In genomic region chr14:35337557-35338255, GRCh38 we compare ENCODE assay signal across 1 cellular context.
A peak's percentile ranks its signal among the peaks of the same experiment; 100 is the strongest.
TF ChIP-seq lines count a peak whose summit lies in the region.

No MANE protein-coding gene starts in this region.

TF ChIP-seq in HepG2, 621 proteins besides CTCF, POLR2A, EP300 and RAD21 (continued from another document and continues in another):
- TF ChIP-seq CSRNP2 (CRISPR knock-in tag; conservative IDR thresholded peaks at IDR 0.05; ENCODE audit: low read depth) (no peak), TCF7 (IDR thresholded peaks at IDR 0.05; ENCODE audit: low read depth) (no peak), ZNF724P (CRISPR knock-in tag; IDR thresholded peaks at IDR 0.05; ENCODE audit: borderline replicate concordance) (no peak), ZNF672 (CRISPR knock-in tag; IDR thresholded peaks at IDR 0.05) (no peak), IKZF1 (IDR thresholded peaks at IDR 0.05) (no peak), STAT6 (CRISPR knock-in tag; IDR thresholded peaks at IDR 0.05; ENCODE audit: borderline replicate concordance) (no peak), TCF12 (IDR thresholded peaks at IDR 0.05) (no peak), TCF12 (CRISPR knock-in tag; IDR thresholded peaks at IDR 0.05) (no peak), RFXANK (CRISPR knock-in tag; IDR thresholded peaks at IDR 0.05) (no peak), CAMTA2 (CRISPR knock-in tag; IDR thresholded peaks at IDR 0.05; ENCODE audit: borderline replicate concordance) (0 out of 2 replicates have a peak, but pooled peaks have one; percentile 81), ZSCAN5A (CRISPR knock-in tag; IDR thresholded peaks at IDR 0.05; ENCODE audit: borderline replicate concordance) (no peak), ZBTB39 (CRISPR knock-in tag; IDR thresholded peaks at IDR 0.05) (no peak), ZNF20 (CRISPR knock-in tag; IDR thresholded peaks at IDR 0.05) (no peak), ARID5B (CRISPR knock-in tag; IDR thresholded peaks at IDR 0.05) (peak; percentile 29; the same call in 1 of the 2 replicates), ZBTB1 (CRISPR knock-in tag; IDR thresholded peaks at IDR 0.05; ENCODE audit: borderline replicate concordance) (no peak), ZFP62 (CRISPR knock-in tag; IDR thresholded peaks at IDR 0.05) (no peak), ZNF513 (CRISPR knock-in tag; conservative IDR thresholded peaks at IDR 0.05) (no peak), ZMYM3 (CRISPR knock-in tag; IDR thresholded peaks at IDR 0.05) (no peak), SYNCRIP (IDR thresholded peaks at IDR 0.05; ENCODE audit: insufficient read depth, low read depth, low read length) (no peak), ZNF761 (CRISPR knock-in tag; conservative IDR thresholded peaks at IDR 0.05) (no peak), AGO2 (optimal IDR thresholded peaks at IDR 0.05; ENCODE audit: low read depth, low read length) (no peak), CBFB (CRISPR knock-in tag; IDR thresholded peaks at IDR 0.05) (no peak), ZNF24 (IDR thresholded peaks at IDR 0.05) (no peak), FOXM1 (CRISPR knock-in tag; IDR thresholded peaks at IDR 0.05) (no peak; the same call in 1 of the 2 replicates), ZNF451 (CRISPR knock-in tag; IDR thresholded peaks at IDR 0.05) (peak; percentile 36; the same call in 1 of the 2 replicates), NR3C1 (CRISPR knock-in tag; IDR thresholded peaks at IDR 0.05) (no peak), ZNF768 (CRISPR knock-in tag; IDR thresholded peaks at IDR 0.05) (peak; percentile 87), HOXD1 (CRISPR knock-in tag; IDR thresholded peaks at IDR 0.05) (no peak), ZNF253 (CRISPR knock-in tag; IDR thresholded peaks at IDR 0.05; ENCODE audit: borderline replicate concordance) (no peak), MYC (CRISPR knock-in tag; IDR thresholded peaks at IDR 0.05; ENCODE audit: borderline replicate concordance) (no peak), CENPT (CRISPR knock-in tag; IDR thresholded peaks at IDR 0.05; ENCODE audit: low read depth) (no peak), ZNF558 (CRISPR knock-in tag; IDR thresholded peaks at IDR 0.05; ENCODE audit: borderline replicate concordance) (no peak), HOXA5 (CRISPR knock-in tag; IDR thresholded peaks at IDR 0.05) (no peak), KDM5A (IDR thresholded peaks at IDR 0.05; ENCODE audit: borderline replicate concordance, low read length) (no peak), ZNF607 (CRISPR knock-in tag; IDR thresholded peaks at IDR 0.05; ENCODE audit: borderline replicate concordance) (no peak), SCMH1 (CRISPR knock-in tag; IDR thresholded peaks at IDR 0.05; ENCODE audit: borderline replicate concordance) (no peak), SNRNP70 (IDR thresholded peaks at IDR 0.05; ENCODE audit: low read depth, low read length) (no peak), HMGXB4 (CRISPR knock-in tag; IDR thresholded peaks at IDR 0.05; ENCODE audit: borderline replicate concordance in 1 of 2, low read depth in 1 of 2) (no peak; a peak in 1 of 4 replicates), BCLAF1 (IDR thresholded peaks at IDR 0.05) (no peak), MEF2D (CRISPR knock-in tag; IDR thresholded peaks at IDR 0.05) (no peak; the same call in 1 of the 2 replicates), SSRP1 (CRISPR knock-in tag; IDR thresholded peaks at IDR 0.05) (no peak), ZNF737 (CRISPR knock-in tag; IDR thresholded peaks at IDR 0.05; ENCODE audit: borderline replicate concordance) (no peak), HHEX (CRISPR knock-in tag; IDR thresholded peaks at IDR 0.05) (no peak), SRSF4 (IDR thresholded peaks at IDR 0.05; ENCODE audit: low read depth, low read length, poor library complexity, severe bottlenecking) (no peak)
